ENCODE assay signal across 8 cellular contexts in genomic region chr19:19321143-19321577, GRCh38. TPM values are rescaled to one million over a fixed set of nuclear protein-coding genes. Genes with fewer than 3 reads are reported as not detected.
DNase-seq lines count a peak whose midpoint lies in the region; ATAC-seq and TF ChIP-seq lines count a peak whose summit lies in the region.

No MANE protein-coding gene starts in this region.

- no peak for TF ChIP-seq POLR2A in HCT116 (IDR thresholded peaks at IDR 0.05; ENCODE audit: borderline replicate concordance, extremely low read depth, insufficient read depth, insufficient read length)

- no peaks in the 10 kb centered on the region for H3K9me3 ChIP-seq in BLaER1 treated with 17β-estradiol and CSF1 and Interleukin-3, amounts not matched to agents 10 nM and 100 nM (replicated peaks in 1 of 11)
- H3K9me3 ChIP-seq in HCT116 (ENCODE audit: control insufficient read depth in 1 of 2, insufficient read depth in 1 of 2, low read depth in 1 of 2, low read length in 2 of 2): no peaks in the 10 kb centered on the region
- no peaks in the 10 kb centered on the region for H3K9me3 ChIP-seq in RWPE2 (ENCODE audit: severe bottlenecking)
- no peaks in the 10 kb centered on the region for H3K9me3 ChIP-seq in effector memory CD4-positive, alpha-beta T cell (ENCODE audit: control insufficient read depth, low read length)
- H3K9me3 ChIP-seq in muscle layer of colon (ENCODE audit: low read length): no peaks in the 10 kb centered on the region

- H3K27me3 ChIP-seq in BLaER1 treated with 17β-estradiol and CSF1 and Interleukin-3, amounts not matched to agents 10 nM and 100 nM: no peaks in the 10 kb centered on the region
- no peaks in the 10 kb centered on the region for H3K27me3 ChIP-seq in HCT116 (ENCODE audit: insufficient read depth, low read length)
- no peaks in the 10 kb centered on the region for H3K27me3 ChIP-seq in RWPE2 (ENCODE audit: insufficient read depth, poor library complexity, severe bottlenecking)
- H3K27me3 ChIP-seq in effector memory CD4-positive, alpha-beta T cell (replicated peaks; ENCODE audit: control insufficient read depth, insufficient read depth, low read length, poor library complexity, severe bottlenecking): no peaks in the 10 kb centered on the region
- H3K27me3 ChIP-seq in muscle layer of colon (ENCODE audit: control insufficient read depth in 1 of 2, insufficient read depth in 2 of 2, low read length in 2 of 2): no peaks in the 10 kb centered on the region

- no peak for TF ChIP-seq RAD21 in HCT116 (IDR thresholded peaks at IDR 0.05; ENCODE audit: low read depth)

- peak; percentile 21; the same call in 1 of the 2 replicates for ATAC-seq in HCT116
- ATAC-seq in RWPE2 (ENCODE audit: low read depth): no peak
- ATAC-seq in GM18909 (IDR thresholded peaks at IDR 0.05; ENCODE audit: poor library complexity, unreplicated experiment): no peak

- DNase-seq in HCT116 (ENCODE audit: low read depth, low spot score) (no peak), RWPE2 (ENCODE audit: low spot score) (no peak), posterior vena cava (ENCODE audit: low spot score) (no peak), NK-92 (lab: John Stamatoyannopoulos, UW; ENCODE audit: unreplicated experiment) (no peak)
- DNase-seq in effector memory CD4-positive, alpha-beta T cell: no peak

- H3K9me2 ChIP-seq in HCT116 (ENCODE audit: insufficient read depth): no peaks in the 10 kb centered on the region

- POLR2A ChIA-PET in HCT116 (lab: Charles Lee): no interaction called here

- peak overlapping the region; percentile 83 to 100 (median 95) for H3K4me2 ChIP-seq in BLaER1 treated with 17β-estradiol and CSF1 and Interleukin-3, amounts not matched to agents 10 nM and 100 nM
- peak overlapping the region; percentile 99 for H3K4me2 ChIP-seq in HCT116 (ENCODE audit: low read length)

- H2AFZ ChIP-seq in HCT116 (ENCODE audit: low read depth, low read length, poor library complexity, severe bottlenecking): no peak overlapping the region

- peaks cover 84% of the 10 kb centered on the region for H3K79me2 ChIP-seq in HCT116 (ENCODE audit: insufficient read depth, low read length)

- H3K36me3 ChIP-seq in BLaER1 treated with 17β-estradiol and CSF1 and Interleukin-3, amounts not matched to agents 10 nM and 100 nM: peaks cover 39 to 58% (median 49%) of the 10 kb centered on the region in 11 experiments
- H3K36me3 ChIP-seq in HCT116 (ENCODE audit: control insufficient read depth in 1 of 2, insufficient read depth in 2 of 2, low read length in 2 of 2) (peaks cover 9 to 16% of the 10 kb centered on the region in 2 experiments; a peak in 3 of 4 replicates), RWPE2 (ENCODE audit: low read depth) (peaks cover 41% of the 10 kb centered on the region), muscle layer of colon (ENCODE audit: insufficient read depth, low read length) (peaks cover 23% of the 10 kb centered on the region)
- peaks cover 24% of the 10 kb centered on the region for H3K36me3 ChIP-seq in effector memory CD4-positive, alpha-beta T cell (ENCODE audit: control insufficient read depth, insufficient read depth, low read length)

- peak overlapping the region; percentile 75 to 100 (median 97) for H3K4me3 ChIP-seq in BLaER1 treated with 17β-estradiol and CSF1 and Interleukin-3, amounts not matched to agents 10 nM and 100 nM
- H3K4me3 ChIP-seq in HCT116 (replicated peaks in 1 of 2; ENCODE audit: low read depth in 1 of 2, low read length in 2 of 2): peak overlapping the region; percentile 97
- peak overlapping the region; percentile 91 for H3K4me3 ChIP-seq in RWPE2 (ENCODE audit: severe bottlenecking)
- H3K4me3 ChIP-seq in effector memory CD4-positive, alpha-beta T cell (ENCODE audit: insufficient read depth, low read depth, low read length, poor library complexity, severe bottlenecking): peak overlapping the region; percentile 95
- peak overlapping the region; percentile 75 to 87 for H3K4me3 ChIP-seq in muscle layer of colon (ENCODE audit: low read depth in 1 of 2, low read length in 2 of 2)

- peaks cover 33 to 50% (median 44%) of the 10 kb centered on the region in 10 experiments for H3K4me1 ChIP-seq in BLaER1 treated with 17β-estradiol and CSF1 and Interleukin-3, amounts not matched to agents 10 nM and 100 nM
- peaks cover 12 to 22% of the 10 kb centered on the region in 2 experiments for H3K4me1 ChIP-seq in HCT116 (ENCODE audit: control insufficient read depth in 1 of 2, insufficient read depth in 2 of 2, low read length in 2 of 2)
- no peaks in the 10 kb centered on the region for H3K4me1 ChIP-seq in RWPE2 (ENCODE audit: insufficient read depth, poor library complexity, severe bottlenecking)
- peaks cover 25% of the 10 kb centered on the region for H3K4me1 ChIP-seq in effector memory CD4-positive, alpha-beta T cell (ENCODE audit: control insufficient read depth, insufficient read depth, low read length, poor library complexity, severe bottlenecking)
- H3K4me1 ChIP-seq in muscle layer of colon (ENCODE audit: insufficient read depth, low read length): peaks cover 25% of the 10 kb centered on the region

- peaks cover 25 to 76% (median 38%) of the 10 kb centered on the region in 11 experiments; a peak in 18 of 22 replicates for H4K20me1 ChIP-seq in BLaER1 treated with 17β-estradiol and CSF1 and Interleukin-3, amounts not matched to agents 10 nM and 100 nM
- no peaks in the 10 kb centered on the region for H4K20me1 ChIP-seq in HCT116 (ENCODE audit: insufficient read depth)

- CTCF ChIA-PET in HCT116 (lab: Charles Lee): interaction anchor here (1.0 kb wide), 1 partner anchor 21 kb away, joined by 5 read pairs; no protein-coding TSS in a partner anchor

- peak overlapping the region; percentile 88 to 100 (median 98) for H3K9ac ChIP-seq in BLaER1 treated with 17β-estradiol and CSF1 and Interleukin-3, amounts not matched to agents 10 nM and 100 nM
- peak overlapping the region; percentile 96 for H3K9ac ChIP-seq in HCT116 (ENCODE audit: low read length)
- H3K9ac ChIP-seq in muscle layer of colon (ENCODE audit: low read length): peak overlapping the region; percentile 67

- RAD21 ChIA-PET in HCT116 (lab: Charles Lee; ENCODE audit: low non-redundant PET in 1 of 2, low total read pairs in 2 of 2, uncharacterized antibody in 2 of 2, unreplicated experiment in 2 of 2): no interaction called here

- 0 out of 6 replicates have a peak, but pooled peaks of 1 of the 3 experiments have one; percentile 1 for TF ChIP-seq CTCF in HCT116 (IDR thresholded peaks at IDR 0.05 in 2 of 3, conservative IDR thresholded peaks at IDR 0.05 in 1 of 3; ENCODE audit: borderline replicate concordance in 1 of 3, insufficient read depth in 1 of 3, low read depth in 2 of 3, low read length in 2 of 3)
- no peak for TF ChIP-seq CTCF in RWPE2 (IDR thresholded peaks at IDR 0.05; ENCODE audit: poor library complexity, severe bottlenecking)

- peak overlapping the region; percentile 89 to 99 (median 97) for H3K27ac ChIP-seq in BLaER1 treated with 17β-estradiol and CSF1 and Interleukin-3, amounts not matched to agents 10 nM and 100 nM
- H3K27ac ChIP-seq in HCT116 (ENCODE audit: low read depth, low read length): peak overlapping the region; percentile 92
- peak overlapping the region; percentile 42 for H3K27ac ChIP-seq in RWPE2 (ENCODE audit: poor library complexity, severe bottlenecking)
- peak overlapping the region; percentile 93 for H3K27ac ChIP-seq in effector memory CD4-positive, alpha-beta T cell (ENCODE audit: insufficient read depth, low read length, poor library complexity, severe bottlenecking)
- peak overlapping the region; percentile 92 for H3K27ac ChIP-seq in muscle layer of colon (ENCODE audit: low read depth, low read length)

- BruUV-seq in HCT116 (replicated peaks; lab: Mats Ljungman, UMichigan): no TSS peak

- intact Hi-C loops in HCT116 (cut with micrococcal nuclease): no loop called here
- intact Hi-C loops in posterior vena cava (cut with DNase I): no loop called here

TF ChIP-seq in HCT116, 20 proteins besides CTCF, POLR2A, EP300 and RAD21:
- TF ChIP-seq ZFX (IDR thresholded peaks at IDR 0.05): peak; percentile 84; the same call in 1 of the 2 replicates
- TF ChIP-seq ZBTB33 (IDR thresholded peaks at IDR 0.05; ENCODE audit: extremely low read depth, insufficient replicate concordance, low read length): no peak
- TF ChIP-seq EZH2phosphoT487 (IDR thresholded peaks at IDR 0.05; ENCODE audit: borderline replicate concordance): no peak
- no peak for TF ChIP-seq SRF (IDR thresholded peaks at IDR 0.05; ENCODE audit: low read depth)
- TF ChIP-seq EZH2 (IDR thresholded peaks at IDR 0.05): no peak
- no peak for TF ChIP-seq TCF7L2 (IDR thresholded peaks at IDR 0.05; ENCODE audit: borderline replicate concordance, extremely low read depth, insufficient read depth, insufficient read length)
- TF ChIP-seq POLR2AphosphoS5 (IDR thresholded peaks at IDR 0.05; ENCODE audit: low read depth, low read length): no peak

RNA-seq across cellular contexts. Expression of gene MAU2, which starts 0.5 kb away (rescaled TPM):
- total RNA-seq in HCT116 (2021; ENCODE audit: unreplicated experiment) (36.2 TPM), posterior vena cava (10 to 100 TPM; 37.1 to 42.0 TPM)
- 25.9 and 31.7 TPM in 2 replicates for polyA plus RNA-seq in HCT116 (2012)

RNA-seq across cellular contexts. Expression of gene SUGP1, which starts 0.9 kb away (rescaled TPM):
- total RNA-seq in HCT116 (2021; ENCODE audit: unreplicated experiment) (47.6 TPM), posterior vena cava (10 to 100 TPM; 25.8 to 30.4 TPM)
- polyA plus RNA-seq in HCT116 (2012): 43.1 and 50.1 TPM in 2 replicates

RNA-seq across cellular contexts. Expression of gene TM6SF2, which starts 48.1 kb away (rescaled TPM):
- not detected for total RNA-seq in HCT116 (2021; ENCODE audit: unreplicated experiment)
- not detected in 2 replicates for polyA plus RNA-seq in HCT116 (2012)
- total RNA-seq in posterior vena cava: 1 to 10 TPM in 1 of 2 donors, not detected in 1; 1.9 TPM

Comparison
In these comparisons a context has a peak if more than half of its experiments do, and no peak if none do; other contexts are left out.
1. H3K27ac ChIP-seq: peak in every context shown above with its lines; median percentile 97 in BLaER1 treated with 17β-estradiol and CSF1 and Interleukin-3, amounts not matched to agents 10 nM and 100 nM; 93 in effector memory CD4-positive, alpha-beta T cell; 92 in HCT116; 92 in muscle layer of colon; 42 in RWPE2.